Comparison of ENCODE assay signal across 25 cellular contexts in genomic region chr18:12958478-12958877, GRCh38.
"Had no signal": no experiment of that assay in that cellular context is flagged by ENCODE, and none has a peak within 500 bp of the region (broad histone marks: within the 10 kb centered on the region; RNA-seq: fewer than 3 reads in every experiment).

No MANE protein-coding gene starts in this region.

- H3K4me2 ChIP-seq: hepatocyte had no signal

- H3K27me3 ChIP-seq: dorsolateral prefrontal cortex, esophagus muscularis mucosa, foreskin keratinocyte, gastroesophageal sphincter, heart left ventricle, hepatocyte had no signal

- H3K9me3 ChIP-seq: esophagus muscularis mucosa, gastroesophageal sphincter, heart left ventricle, left ventricle myocardium inferior, lower lobe of right lung, mucosa of descending colon had no signal

- H3K4me1 ChIP-seq: esophagus muscularis mucosa, foreskin keratinocyte, gastroesophageal sphincter, heart left ventricle, left ventricle myocardium inferior had no signal

- H3K27ac ChIP-seq: coronary artery, dorsolateral prefrontal cortex, esophagus muscularis mucosa, foreskin keratinocyte, gastroesophageal sphincter, heart left ventricle, hepatocyte, left ventricle myocardium inferior, lower lobe of right lung had no signal

- ATAC-seq: foreskin keratinocyte, gastroesophageal sphincter, heart left ventricle, left colon, left lobe of liver, lower lobe of right lung, mucosa of descending colon had no signal

- H2AFZ ChIP-seq: hepatocyte had no signal

- FAIRE-seq: colon, endothelial cell of umbilical vein, frontal cortex, kidney had no signal

- DNase-seq: dermis blood vessel endothelial cell; dorsolateral prefrontal cortex; effector CD4-positive, alpha-beta T cell; effector memory CD4-positive, alpha-beta T cell; foreskin keratinocyte; heart left ventricle; hypothalamus; immature natural killer cell; islet precursor cell; kidney; kidney glomerular epithelial cell; left colon; left ventricle myocardium inferior; lower lobe of right lung; mesenchymal stem cell; mucosa of descending colon; naive B cell had no signal

- H3K4me3 ChIP-seq: coronary artery, dorsolateral prefrontal cortex, esophagus muscularis mucosa, gastroesophageal sphincter, heart left ventricle, hepatocyte, left ventricle myocardium inferior, lower lobe of right lung, mucosa of descending colon had no signal
